Comparison of ENCODE assay signal across 1 cellular context in genomic region chr6:30564114-30564513, GRCh38.
TF ChIP-seq lines count a peak whose summit lies in the region.

No MANE protein-coding gene starts in this region.

TF ChIP-seq in HepG2, 621 proteins besides CTCF, POLR2A, EP300 and RAD21:
- TF ChIP-seq DNMT3B (CRISPR knock-in tag; conservative IDR thresholded peaks at IDR 0.05), result no peak
- no peak for TF ChIP-seq RBFOX2 (IDR thresholded peaks at IDR 0.05; ENCODE audit: low read depth, low read length)
- 0 out of 2 replicates have a peak, but pooled peaks have one; percentile 17 for TF ChIP-seq POLR2AphosphoS5 (IDR thresholded peaks at IDR 0.05; ENCODE audit: low read depth, low read length)
- no peak for TF ChIP-seq CBX5 (CRISPR knock-in tag; IDR thresholded peaks at IDR 0.05; ENCODE audit: borderline replicate concordance)
- no peak for TF ChIP-seq TOPORS (CRISPR knock-in tag; IDR thresholded peaks at IDR 0.05)
- TF ChIP-seq ZNF160 (CRISPR knock-in tag; IDR thresholded peaks at IDR 0.05), result no peak
- no peak for TF ChIP-seq PCBP1 (IDR thresholded peaks at IDR 0.05; ENCODE audit: borderline replicate concordance, low read depth, low read length)
- TF ChIP-seq ZNF260 (CRISPR knock-in tag; IDR thresholded peaks at IDR 0.05; ENCODE audit: borderline replicate concordance, low read depth), result no peak
- TF ChIP-seq POLR2G (IDR thresholded peaks at IDR 0.05; ENCODE audit: low read depth, low read length), result peak; percentile 32; the same call in 1 of the 2 replicates
- no peak for TF ChIP-seq ZBTB49 (CRISPR knock-in tag; IDR thresholded peaks at IDR 0.05; ENCODE audit: borderline replicate concordance)
- TF ChIP-seq HNF4A (CRISPR knock-in tag; IDR thresholded peaks at IDR 0.05), result no peak
- TF ChIP-seq SPEN (CRISPR knock-in tag; IDR thresholded peaks at IDR 0.05; ENCODE audit: low read depth), result no peak
- TF ChIP-seq SNAPC2 (CRISPR knock-in tag; IDR thresholded peaks at IDR 0.05), result no peak
- TF ChIP-seq ZNF24 (IDR thresholded peaks at IDR 0.05), result no peak
- no peak for TF ChIP-seq FOSL2 (CRISPR knock-in tag; IDR thresholded peaks at IDR 0.05)
- TF ChIP-seq SMYD3 (CRISPR knock-in tag; IDR thresholded peaks at IDR 0.05), result 0 out of 2 replicates have a peak, but pooled peaks have one; percentile 0
- no peak for TF ChIP-seq TCF7L2 (IDR thresholded peaks at IDR 0.05; ENCODE audit: low read depth, low read length)
- no peak for TF ChIP-seq ZBTB34 (CRISPR knock-in tag; IDR thresholded peaks at IDR 0.05)
TF ChIP-seq in HepG2: peak in this region for 3.
